In genomic region chr13:30175166-30175565, GRCh38 we compare ENCODE assay signal across 24 cellular contexts.
"Had no signal": no experiment of that assay in that cellular context is flagged by ENCODE, and none has a peak within 500 bp of the region (broad histone marks: within the 10 kb centered on the region; RNA-seq: fewer than 3 reads in every experiment).

No MANE protein-coding gene starts in this region.

- DNase-seq: stimulated activated CD4-positive, alpha-beta T cell treated with anti-CD3 and anti-CD28 coated beads, Interleukin-2, amount 100 ng/mL, for 48 hours; stimulated activated CD4-positive, alpha-beta T cell treated with anti-CD3 and anti-CD28 coated beads, Interleukin-4, amount 100 ng/mL, for 1 hour; stimulated activated CD4-positive, alpha-beta T cell treated with anti-CD3 and anti-CD28 coated beads, Interleukin-4, amount 100 ng/mL, for 24 hours; stimulated activated CD4-positive, alpha-beta T cell treated with anti-CD3 and anti-CD28 coated beads, Interleukin-4, amount 100 ng/mL, for 4 hours; stimulated activated CD8-positive, alpha-beta memory T cell treated with anti-CD3 and anti-CD28 coated beads, Interleukin-4, amount 100 ng/mL, for 48 hours; stimulated activated naive B cell treated with anti-CD40 and anti-IgM and Interleukin-4, amounts not matched to agents 10 μg/mL and 1 μg/mL and 100 μg/mL, for 72 hours; stimulated activated naive CD4-positive, alpha-beta T cell; stimulated activated naive CD4-positive, alpha-beta T cell treated with Interleukin-2 at 50 U/mL for 16 hours; stimulated activated naive CD8-positive, alpha-beta T cell treated with anti-CD3 and anti-CD28 coated beads, Interleukin-15, amount 100 ng/mL, for 72 hours; stimulated activated naive CD8-positive, alpha-beta T cell treated with anti-CD3 and anti-CD28 coated beads, Interleukin-15, Interleukin-2, amounts not matched to agents 100 U/mL and 50 U/mL, for 24 hours; stomach; substantia nigra; testis; thyroid gland; tibial artery; transverse colon; trophoblast cell; upper lobe of left lung; upper lobe of right lung; uterus had no signal

- H3K9me3 Mint-ChIP-seq: stimulated activated effector memory CD8-positive, alpha-beta T cell treated with anti-CD3 and anti-CD28 coated beads, Interleukin-12 subunit alpha, Interleukin-12 subunit beta, amount 100 ng/mL, for 72 hours; stimulated activated memory B cell treated with anti-CD40 and anti-IgM and Interleukin-4, amounts not matched to agents 10 μg/mL and 1 μg/mL and 100 μg/mL, for 72 hours; stimulated activated naive B cell treated with anti-CD40 and anti-IgM and Interleukin-4, amounts not matched to agents 10 μg/mL and 1 μg/mL and 100 μg/mL, for 72 hours; stimulated activated naive CD8-positive, alpha-beta T cell treated with anti-CD3 and anti-CD28 coated beads, Interleukin-15, amount 100 ng/mL, for 72 hours; stimulated activated naive CD8-positive, alpha-beta T cell treated with anti-CD3 and anti-CD28 coated beads, Interleukin-15, Interleukin-2, amounts not matched to agents 100 ng/mL and 50 ng/mL, for 24 hours; type B pancreatic cell had no signal

- H3K27ac Mint-ChIP-seq: stimulated activated memory B cell treated with anti-CD40 and anti-IgM and Interleukin-4, amounts not matched to agents 10 μg/mL and 1 μg/mL and 100 μg/mL, for 72 hours; stimulated activated naive B cell treated with anti-CD40 and anti-IgM and Interleukin-4, amounts not matched to agents 10 μg/mL and 1 μg/mL and 100 μg/mL, for 72 hours; stimulated activated naive CD8-positive, alpha-beta T cell treated with anti-CD3 and anti-CD28 coated beads, Interleukin-15, amount 100 ng/mL, for 72 hours; stimulated activated naive CD8-positive, alpha-beta T cell treated with anti-CD3 and anti-CD28 coated beads, Interleukin-15, Interleukin-2, amounts not matched to agents 100 ng/mL and 50 ng/mL, for 24 hours; type B pancreatic cell had no signal

- H3K36me3 Mint-ChIP-seq: stimulated activated effector memory CD8-positive, alpha-beta T cell treated with anti-CD3 and anti-CD28 coated beads, Interleukin-12 subunit alpha, Interleukin-12 subunit beta, amount 100 ng/mL, for 72 hours; stimulated activated memory B cell treated with anti-CD40 and anti-IgM and Interleukin-4, amounts not matched to agents 10 μg/mL and 1 μg/mL and 100 μg/mL, for 72 hours; stimulated activated naive B cell treated with anti-CD40 and anti-IgM and Interleukin-4, amounts not matched to agents 10 μg/mL and 1 μg/mL and 100 μg/mL, for 72 hours; type B pancreatic cell had no signal

- H3K4me3 Mint-ChIP-seq: stimulated activated effector memory CD8-positive, alpha-beta T cell treated with anti-CD3 and anti-CD28 coated beads, Interleukin-12 subunit alpha, Interleukin-12 subunit beta, amount 100 ng/mL, for 72 hours; stimulated activated memory B cell treated with anti-CD40 and anti-IgM and Interleukin-4, amounts not matched to agents 10 μg/mL and 1 μg/mL and 100 μg/mL, for 72 hours; stimulated activated naive B cell treated with anti-CD40 and anti-IgM and Interleukin-4, amounts not matched to agents 10 μg/mL and 1 μg/mL and 100 μg/mL, for 72 hours; stimulated activated naive CD8-positive, alpha-beta T cell treated with anti-CD3 and anti-CD28 coated beads, Interleukin-15, amount 100 ng/mL, for 72 hours; stimulated activated naive CD8-positive, alpha-beta T cell treated with anti-CD3 and anti-CD28 coated beads, Interleukin-15, Interleukin-2, amounts not matched to agents 100 ng/mL and 50 ng/mL, for 24 hours; type B pancreatic cell had no signal

- H3K27me3 Mint-ChIP-seq: stimulated activated memory B cell treated with anti-CD40 and anti-IgM and Interleukin-4, amounts not matched to agents 10 μg/mL and 1 μg/mL and 100 μg/mL, for 72 hours; stimulated activated naive B cell treated with anti-CD40 and anti-IgM and Interleukin-4, amounts not matched to agents 10 μg/mL and 1 μg/mL and 100 μg/mL, for 72 hours; stimulated activated naive CD8-positive, alpha-beta T cell treated with anti-CD3 and anti-CD28 coated beads, Interleukin-15, amount 100 ng/mL, for 72 hours; stimulated activated naive CD8-positive, alpha-beta T cell treated with anti-CD3 and anti-CD28 coated beads, Interleukin-15, Interleukin-2, amounts not matched to agents 100 ng/mL and 50 ng/mL, for 24 hours had no signal
